17 cellular contexts compared by ENCODE assay signal in the genomic region with DNA sequence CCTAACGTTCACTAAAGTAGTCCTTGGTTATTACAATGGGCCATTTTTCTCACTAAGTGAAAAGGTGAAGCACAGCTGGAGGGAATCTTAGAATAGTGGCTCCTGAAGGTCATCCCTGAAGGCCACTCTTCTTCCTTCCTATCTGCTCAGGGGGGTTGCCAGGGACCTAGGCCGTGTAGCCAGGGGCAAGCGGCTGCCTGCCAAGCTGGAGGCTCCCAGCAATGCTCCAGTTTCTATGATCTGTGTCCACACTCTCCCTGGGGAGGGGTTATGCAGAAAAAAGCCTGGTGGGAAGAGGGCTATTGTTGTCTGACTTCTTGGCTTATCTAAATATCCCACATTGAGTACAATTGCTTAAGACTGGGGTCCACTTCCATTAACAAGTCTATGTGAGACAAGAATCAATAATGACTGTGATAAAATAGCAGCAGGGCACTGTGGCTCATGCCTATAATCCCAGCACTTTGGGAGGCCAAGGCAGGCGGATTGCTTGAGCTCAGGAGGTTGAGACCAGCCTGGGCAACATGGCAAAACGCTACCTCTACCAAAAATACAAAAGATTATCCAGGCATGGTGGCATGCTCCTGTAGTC. TPM values are rescaled to one million over a fixed set of nuclear protein-coding genes. Genes with fewer than 3 reads are reported as not detected.
A peak's percentile ranks its signal among the peaks of the same experiment; 100 is the strongest.
DNase-seq lines count a peak whose midpoint lies in the region; ATAC-seq, FAIRE-seq and TF ChIP-seq lines count a peak whose summit lies in the region.
"Had no signal": no experiment of that assay in that cellular context is flagged by ENCODE, and none has a peak within 500 bp of the region (broad histone marks: within the 10 kb centered on the region; RNA-seq: fewer than 3 reads in every experiment).

No MANE protein-coding gene starts in this region.

- no peak overlapping the region for H4K5ac ChIP-seq in H9 (ENCODE audit: insufficient read length, low read depth, low read length)

- H3K4me3 Mint-ChIP-seq in H9, result no peak overlapping the region
- H3K4me3 Mint-ChIP-seq: activated naive CD8-positive, alpha-beta T cell treated with anti-CD3 and anti-CD28 coated beads for 36 hours; HFFc6; neural crest cell; stimulated activated naive CD8-positive, alpha-beta T cell treated with anti-CD3 and anti-CD28 coated beads, Interleukin-15, Interleukin-2, amounts not matched to agents 100 ng/mL and 50 ng/mL, for 24 hours had no signal

- no peak overlapping the region for H2BK120ac ChIP-seq in H9 (ENCODE audit: low read depth, low read length, poor library complexity, severe bottlenecking)

- H4K8ac ChIP-seq in H9 (replicated peaks; ENCODE audit: insufficient read length, low read depth, low read length), result no peak overlapping the region

- H3K4me1 Mint-ChIP-seq in H9, result peaks cover 20 to 31% of the 10 kb centered on the region in 2 experiments

- no peaks in the 10 kb centered on the region for H3K79me1 ChIP-seq in H9 (ENCODE audit: insufficient read depth, low read depth, low read length, poor library complexity, severe bottlenecking)

- no peak overlapping the region for H3K23ac ChIP-seq in H9 (ENCODE audit: insufficient read length, low read depth, low read length)

- no peak overlapping the region for H3K4ac ChIP-seq in H9 (ENCODE audit: low read depth, low read length)

- H2BK12ac ChIP-seq in H9 (ENCODE audit: insufficient read length, low read depth, low read length), result no peak overlapping the region

- H3K4me1 ChIP-seq in right cardiac atrium (ENCODE audit: control insufficient read depth, insufficient read depth, low read length), result peaks cover 5% of the 10 kb centered on the region
- peaks cover 20 to 26% (median 25%) of the 10 kb centered on the region in 3 donors for H3K4me1 ChIP-seq in pancreas
- no peaks in the 10 kb centered on the region for H3K4me1 ChIP-seq in H9 (ENCODE audit: insufficient read depth, low read length)

- 69% methylated on average over 5 of the region's 5 CpGs for WGBS in right cardiac atrium
- 46 to 49% methylated on average over 5 of the region's 5 CpGs for WGBS in pancreas, 2 donors
- WGBS in H9 (ENCODE audit: extremely low coverage, insufficient read length, low lambda C conversion rate), result no CpG with 5 or more reads among the region's 5 CpGs

- H3K9ac ChIP-seq in H9 (ENCODE audit: extremely low read depth, insufficient read length, low read length), result no peak overlapping the region

- H2AFZ ChIP-seq in H9 (ENCODE audit: low read length), result no peak overlapping the region

- peak overlapping the region; percentile 37 for H3K27ac ChIP-seq in right cardiac atrium (ENCODE audit: low read length)
- peak overlapping the region in 47 of 59 donors; percentile 0 to 95 (median 48) for H3K27ac ChIP-seq in dorsolateral prefrontal cortex
- H3K27ac ChIP-seq in pancreas, result peak overlapping the region in 3 of 4 donors; percentile 40 to 66 (median 57)
- H3K27ac ChIP-seq in H9 (ENCODE audit: insufficient read length, low read depth, low read length), result no peak overlapping the region
- H3K27ac ChIP-seq: SK-N-MC had no signal

- TF ChIP-seq CTCF in dorsolateral prefrontal cortex (IDR thresholded peaks at IDR 0.05 in 54 of 56, conservative IDR thresholded peaks at IDR 0.05 in 2 of 56; ENCODE audit: low read depth in 1 of 56, partially characterized antibody in 56 of 56) (no peak), pancreas (IDR thresholded peaks at IDR 0.05) (no peak), H9 (conservative IDR thresholded peaks at IDR 0.05) (no peak)

- no peaks in the 10 kb centered on the region; a peak in 1 of 5 replicates for H3K9me3 Mint-ChIP-seq in H9
- H3K9me3 Mint-ChIP-seq: activated naive CD8-positive, alpha-beta T cell treated with anti-CD3 and anti-CD28 coated beads for 36 hours; HFFc6; neural crest cell; stimulated activated naive CD8-positive, alpha-beta T cell treated with anti-CD3 and anti-CD28 coated beads, Interleukin-15, Interleukin-2, amounts not matched to agents 100 ng/mL and 50 ng/mL, for 24 hours had no signal

- H3K79me2 ChIP-seq in H9 (ENCODE audit: insufficient read depth, low read length), result no peaks in the 10 kb centered on the region

- H3K27me3 Mint-ChIP-seq in H9 (ENCODE audit: low read depth), result no peaks in the 10 kb centered on the region; the same call in 1 of the 2 replicates
- H3K27me3 Mint-ChIP-seq: activated naive CD8-positive, alpha-beta T cell treated with anti-CD3 and anti-CD28 coated beads for 36 hours; stimulated activated naive CD8-positive, alpha-beta T cell treated with anti-CD3 and anti-CD28 coated beads, Interleukin-15, Interleukin-2, amounts not matched to agents 100 ng/mL and 50 ng/mL, for 24 hours had no signal

- H3K18ac ChIP-seq in H9 (ENCODE audit: insufficient read length, low read depth, low read length), result no peak overlapping the region

- ATAC-seq in right cardiac atrium (no peak), left cardiac atrium (no peak), pancreas (no peak)
- ATAC-seq: esophagus mucosa had no signal

- no peak overlapping the region for H2AK5ac ChIP-seq in H9 (ENCODE audit: insufficient read length, low read length)

- intact Hi-C loops in right cardiac atrium (cut with DNase I), result loop anchor here in 1 of 4 donors (10.0 kb wide), 1 partner anchor 921 kb away; no protein-coding TSS in a partner anchor
- intact Hi-C loops in left cardiac atrium (cut with DNase I), result loop anchor here in 1 of 2 donors (5.0 to 10.0 kb wide), 3 partner anchors 57 to 307 kb away; a partner anchor contains a TSS
- intact Hi-C loops in dorsolateral prefrontal cortex (cut with DNase I), result no loop called here
- intact Hi-C loops in pancreas (cut with DNase I), result loop anchor here in 1 of 3 donors (5.0 kb wide), 1 partner anchor 312 kb away; no protein-coding TSS in a partner anchor

- H3K27ac Mint-ChIP-seq in H9, result no peak overlapping the region; a peak in 2 of 7 replicates
- H3K27ac Mint-ChIP-seq: HFFc6 had no signal

- no peak for FAIRE-seq in pancreas (lab: Jason Lieb, UNC)

- H3K4me3 ChIP-seq in right cardiac atrium (ENCODE audit: low read length) (no peak overlapping the region), dorsolateral prefrontal cortex (no peak overlapping the region), pancreas (no peak overlapping the region)
- H3K4me3 ChIP-seq: MG63, SK-N-MC had no signal

- H3T11ph ChIP-seq in H9 (ENCODE audit: low read length), result no peak overlapping the region

- peaks cover 0 to 25% (median 0%) of the 10 kb centered on the region in 3 donors for H3K36me3 ChIP-seq in pancreas
- H3K36me3 ChIP-seq: MG63 had no signal

- peaks cover 0 to 4% (median 0%) of the 10 kb centered on the region in 3 experiments; a peak in 1 of 7 replicates for H3K36me3 Mint-ChIP-seq in H9 (ENCODE audit: insufficient read depth in 1 of 3, low read depth in 3 of 3)

- no peaks in the 10 kb centered on the region for H4K20me1 ChIP-seq in H9 (ENCODE audit: control insufficient read depth, insufficient read depth, insufficient read length)

- no peak overlapping the region for H3K4me2 ChIP-seq in H9 (ENCODE audit: insufficient read depth, insufficient read length, low read length)

- no peak overlapping the region for H2BK15ac ChIP-seq in H9 (ENCODE audit: low read depth, low read length)

- H3K23me2 ChIP-seq in H9 (ENCODE audit: insufficient read length, low read depth, low read length, poor library complexity, severe bottlenecking), result peaks cover 8% of the 10 kb centered on the region

- H3K56ac ChIP-seq in H9 (ENCODE audit: insufficient read length, low read depth, low read length), result no peak overlapping the region

- no peak overlapping the region for H4K91ac ChIP-seq in H9 (ENCODE audit: insufficient read length, low read depth, low read length)

- peak in 2 of 3 donors; percentile 44 to 51 for DNase-seq in right cardiac atrium
- no peak for DNase-seq in left cardiac atrium
- DNase-seq in dorsolateral prefrontal cortex, result no peak
- DNase-seq in pancreas, result no peak
- DNase-seq in H9, result no peak
- DNase-seq in cerebellar cortex (ENCODE audit: low spot score), result no peak
- DNase-seq in DMS153 treated with DMSO at 0.1 percent for 48 hours (lab: John Stamatoyannopoulos, UW; ENCODE audit: unreplicated experiment), result no peak
- no peak for DNase-seq in NCI-H446 (lab: John Stamatoyannopoulos, UW)
- DNase-seq: activated naive CD8-positive, alpha-beta T cell treated with anti-CD3 and anti-CD28 coated beads for 36 hours; DMS 273 treated with DMSO at 0.1 percent for 48 hours; HFFc6; MG63; NCI-H2171 had no signal

- no peak overlapping the region for H2BK5ac ChIP-seq in H9 (ENCODE audit: insufficient read length, low read length)

- no peak overlapping the region for H2BK20ac ChIP-seq in H9 (ENCODE audit: low read depth, low read length, poor library complexity, severe bottlenecking)

- no peak overlapping the region for H3K14ac ChIP-seq in H9 (ENCODE audit: insufficient read depth, low read length)

- H3K27me3 ChIP-seq in right cardiac atrium (ENCODE audit: control insufficient read depth, insufficient read depth) (no peaks in the 10 kb centered on the region), dorsolateral prefrontal cortex (no peaks in the 10 kb centered on the region), pancreas (no peaks in the 10 kb centered on the region), H9 (ENCODE audit: insufficient read depth, low read length) (no peaks in the 10 kb centered on the region)
- H3K27me3 ChIP-seq: MG63 had no signal

- no peaks in the 10 kb centered on the region for H3K9me3 ChIP-seq in right cardiac atrium (ENCODE audit: control insufficient read depth, low read length)
- no peaks in the 10 kb centered on the region for H3K9me3 ChIP-seq in pancreas
- H3K9me3 ChIP-seq in H9 (ENCODE audit: control insufficient read depth, low read depth, low read length), result no peaks in the 10 kb centered on the region
- H3K9me3 ChIP-seq: MG63 had no signal

RNA-seq across cellular contexts. Expression of a gene that starts 3.8 kb away (rescaled TPM):
- 10 to 100 TPM; 11.6 to 27.3 (median 21.5) TPM for total RNA-seq in right cardiac atrium
- 30.2 TPM for polyA plus RNA-seq in right cardiac atrium
- 10 to 100 TPM; 21.4 to 23.3 TPM for total RNA-seq in left cardiac atrium
- 10 to 100 TPM; 13.8 to 51.6 (median 30.0) TPM for total RNA-seq in dorsolateral prefrontal cortex
- 10 to 100 TPM; 16.8 to 29.8 (median 24.6) TPM for total RNA-seq in pancreas
- polyA plus RNA-seq in pancreas, result 10 to 100 TPM; 58.7 to 76.1 TPM
- total RNA-seq in H9 (2021), result 2.7 and 3.0 TPM in 2 replicates

RNA-seq across cellular contexts. Expression of a gene that starts 4.1 kb away (rescaled TPM):
- total RNA-seq in right cardiac atrium (10 to 100 TPM; 26.4 to 35.2 (median 29.7) TPM), left cardiac atrium (10 to 100 TPM; 32.7 to 35.7 TPM), dorsolateral prefrontal cortex (10 to 100 TPM; 26.5 to 76.4 (median 58.6) TPM), pancreas (10 to 100 TPM in 5 of 6 donors, 1 to 10 TPM in 1; 10.0 to 29.0 (median 13.5) TPM), H9 (2021) (16.1 and 16.4 TPM in 2 replicates)
- polyA plus RNA-seq in right cardiac atrium (33.8 TPM), pancreas (10 to 100 TPM; 12.3 to 12.7 TPM)

RNA-seq across cellular contexts. Expression of a gene that starts 56.1 kb away (rescaled TPM):
- total RNA-seq in right cardiac atrium (10 to 100 TPM; 10.0 to 14.9 (median 12.5) TPM), left cardiac atrium (10 to 100 TPM; 13.4 to 13.5 TPM), dorsolateral prefrontal cortex (10 to 100 TPM; 14.3 to 36.6 (median 21.8) TPM), pancreas (10 to 100 TPM in 4 of 6 donors, 1 to 10 TPM in 2; 9.2 to 17.4 (median 12.2) TPM), H9 (2021) (34.9 and 38.2 TPM in 2 replicates)
- polyA plus RNA-seq in right cardiac atrium (3.7 TPM), pancreas (1 to 10 TPM; 4.0 to 4.7 TPM)

Comparison
In these comparisons a context has a peak if more than half of its experiments do, and no peak if none do; other contexts are left out.
1. DNase-seq: peak in right cardiac atrium (2 of 3); none in left cardiac atrium (single experiment), dorsolateral prefrontal cortex (0 of 10), pancreas (0 of 6), H9 (single experiment), cerebellar cortex (single experiment), DMS153 treated with DMSO at 0.1 percent for 48 hours (single experiment) and NCI-H446 (0 of 2).